In genomic region chr3:183099026-183099837, GRCh38 we compare ENCODE assay signal across 8 cellular contexts. TPM values are rescaled to one million over a fixed set of nuclear protein-coding genes. Genes with fewer than 3 reads are reported as not detected.
DNase-seq lines count a peak whose midpoint lies in the region; ATAC-seq and TF ChIP-seq lines count a peak whose summit lies in the region.

Gene MCCC1, minus strand, starts transcription at chr3:183099496. Its CDS starts 56 bp downstream, at chr3:183099440.

- H3K4me1 ChIP-seq in esophagus squamous epithelium, result peaks cover 0 to 48% (median 8%) of the 10 kb centered on the region in 3 donors

- ATAC-seq in GM21723 (IDR thresholded peaks at IDR 0.05; ENCODE audit: unreplicated experiment), result peak; percentile 99

- whole genome bisulfite sequencing in esophagus squamous epithelium, 2 donors, result 0% methylated on average over 8 to 13 of the region's 60 CpGs

- intact Hi-C loops in esophagus squamous epithelium (cut with DNase I), result no loop called here

- peak within 1 kb of the TSS; percentile 92 to 98 (median 95) for H3K27ac ChIP-seq in esophagus squamous epithelium

- H3K27me3 ChIP-seq in esophagus squamous epithelium, result no peaks in the 10 kb centered on the region

- DNase-seq in DMS53 (lab: John Stamatoyannopoulos, UW) (peak; percentile 99), KG1 (lab: John Stamatoyannopoulos, UW) (peak; percentile 94), RKO (ENCODE audit: low spot score) (peak; percentile 100), activated T-helper 1 cell treated with Interleukin-2 at 50 U/mL for 16 hours (ENCODE audit: low read depth) (peak; percentile 94), esophagus squamous epithelium (lab: John Stamatoyannopoulos, UW) (peak; percentile 94), myocyte (ENCODE audit: low read depth) (peak; percentile 99)
- peak; percentile 92 to 99 for DNase-seq in stimulated activated CD8-positive, alpha-beta memory T cell treated with anti-CD3 and anti-CD28 coated beads, Interleukin-7, amount 100 ng/mL, for 48 hours (ENCODE audit: extremely low read depth in 1 of 2, low read depth in 1 of 2)

- H3K36me3 ChIP-seq in esophagus squamous epithelium, result peaks cover 0 to 8% (median 0%) of the 10 kb centered on the region in 3 donors

- peak in 1 of 6 experiments; percentile 2 for TF ChIP-seq CTCF in esophagus squamous epithelium (IDR thresholded peaks at IDR 0.05)

- peak in 3 of 4 donors; percentile 60 to 83 (median 82) for TF ChIP-seq POLR2A in esophagus squamous epithelium (IDR thresholded peaks at IDR 0.05)

- H3K9me3 ChIP-seq in esophagus squamous epithelium, result no peaks in the 10 kb centered on the region

- H3K4me3 ChIP-seq in esophagus squamous epithelium, result peak within 1 kb of the TSS; percentile 65 to 98 (median 87)

RNA-seq across cellular contexts. Expression of gene MCCC1, which starts in this region (rescaled TPM):
- total RNA-seq in esophagus squamous epithelium (10 to 100 TPM; 21.9 to 50.0 (median 34.2) TPM), myocyte (24.5 and 33.0 TPM in 2 replicates)
- polyA plus RNA-seq in myocyte (2012), result 11.1 TPM

Comparison
In these comparisons a context has a peak if more than half of its experiments do, and no peak if none do; other contexts are left out.
1. Peak in every context shown above with its lines: DNase-seq, ATAC-seq, H3K4me3 ChIP-seq and H3K27ac ChIP-seq.